Comparison of ENCODE assay signal across 9 cellular contexts in genomic region chr7:44122529-44122928, GRCh38. TPM values are rescaled to one million over a fixed set of nuclear protein-coding genes. Genes with fewer than 3 reads are reported as not detected.
DNase-seq lines count a peak whose midpoint lies in the region; ATAC-seq and TF ChIP-seq lines count a peak whose summit lies in the region.
"Had no signal": no experiment of that assay in that cellular context is flagged by ENCODE, and none has a peak within 500 bp of the region (broad histone marks: within the 10 kb centered on the region; RNA-seq: fewer than 3 reads in every experiment).

No MANE protein-coding gene starts in this region.

- no peaks in the 10 kb centered on the region for H3K9me3 Mint-ChIP-seq in activated CD8-positive, alpha-beta memory T cell treated with anti-CD3 and anti-CD28 coated beads, Interleukin-2, amount 10 ng/mL, durations not matched to agents 7 days and 5 days (ENCODE audit: low read depth)
- no peaks in the 10 kb centered on the region for H3K9me3 Mint-ChIP-seq in activated naive CD8-positive, alpha-beta T cell (ENCODE audit: low read depth)

- peak overlapping the region; percentile 79 for H3K4me3 Mint-ChIP-seq in activated CD8-positive, alpha-beta memory T cell treated with anti-CD3 and anti-CD28 coated beads, Interleukin-2, amount 10 ng/mL, durations not matched to agents 7 days and 5 days
- peak overlapping the region; percentile 94 for H3K4me3 Mint-ChIP-seq in activated naive CD8-positive, alpha-beta T cell

- H3K9me3 ChIP-seq in thymus (ENCODE audit: control insufficient read depth), result no peaks in the 10 kb centered on the region

- peak overlapping the region; percentile 61 for H3K27ac Mint-ChIP-seq in activated CD8-positive, alpha-beta memory T cell treated with anti-CD3 and anti-CD28 coated beads, Interleukin-2, amount 10 ng/mL, durations not matched to agents 7 days and 5 days
- H3K27ac Mint-ChIP-seq in activated naive CD8-positive, alpha-beta T cell, result peak overlapping the region; percentile 90

- 63% methylated on average over 1 of the region's 1 CpG for WGBS in thymus

- CTCF ChIA-PET in activated CD8-positive, alpha-beta memory T cell treated with anti-CD3 and anti-CD28 coated beads, Interleukin-2, amount 10 ng/mL, durations not matched to agents 7 days and 5 days (lab: Charles Lee), result interaction anchor here (0.9 to 1.3 kb wide), 6 partner anchors 8 to 443 kb away, joined by 3 to 4 read pairs (median 4); no protein-coding TSS in a partner anchor

- H3K27me3 Mint-ChIP-seq in activated CD8-positive, alpha-beta memory T cell treated with anti-CD3 and anti-CD28 coated beads, Interleukin-2, amount 10 ng/mL, durations not matched to agents 7 days and 5 days, result peaks cover 15% of the 10 kb centered on the region
- no peaks in the 10 kb centered on the region for H3K27me3 Mint-ChIP-seq in activated naive CD8-positive, alpha-beta T cell

- no peak for TF ChIP-seq CTCF in kidney epithelial cell (IDR thresholded peaks at IDR 0.05; ENCODE audit: insufficient read depth, low read length, poor library complexity, severe bottlenecking)

- no peak for DNase-seq in activated CD8-positive, alpha-beta memory T cell treated with anti-CD3 and anti-CD28 coated beads, Interleukin-2, amount 10 ng/mL, durations not matched to agents 7 days and 5 days
- DNase-seq in activated CD8-positive, alpha-beta memory T cell treated with anti-CD3 and anti-CD28 coated beads, Interleukin-2, amount 50 U/mL, for 4 hours, result no peak
- DNase-seq in kidney epithelial cell (ENCODE audit: low read depth) (no peak), SHP77 treated with DMSO at 0.1 percent for 48 hours (lab: John Stamatoyannopoulos, UW) (no peak)
- no peak for DNase-seq in stimulated activated CD4-positive, alpha-beta T cell treated with anti-CD3 and anti-CD28 coated beads, Interleukin-1b, Interleukin-23, amount 100 ng/mL, for 48 hours
- DNase-seq in stimulated activated CD4-positive, alpha-beta T cell treated with anti-CD3 and anti-CD28 coated beads, Interleukin-15, amount 100 ng/mL, for 24 hours, result no peak

- H3K27me3 ChIP-seq in kidney epithelial cell (ENCODE audit: control insufficient read depth, insufficient read depth, low read length) (no peaks in the 10 kb centered on the region), thymus (ENCODE audit: control insufficient read depth, insufficient read depth) (no peaks in the 10 kb centered on the region)

- H3K27ac ChIP-seq in thymus (ENCODE audit: low read depth), result no peak overlapping the region

- H3K4me3 ChIP-seq in kidney epithelial cell (ENCODE audit: low read depth, low read length) (peak overlapping the region; percentile 60), thymus (ENCODE audit: low read length) (peak overlapping the region; percentile 85)

- H3K36me3 ChIP-seq in kidney epithelial cell (ENCODE audit: control insufficient read depth, insufficient read depth, low read length) (no peaks in the 10 kb centered on the region), thymus (ENCODE audit: control insufficient read depth, insufficient read depth) (peaks cover 11% of the 10 kb centered on the region)

- peaks cover 8% of the 10 kb centered on the region for H3K4me1 ChIP-seq in thymus (ENCODE audit: control insufficient read depth, insufficient read depth, low read length)

- H3K36me3 Mint-ChIP-seq in activated CD8-positive, alpha-beta memory T cell treated with anti-CD3 and anti-CD28 coated beads, Interleukin-2, amount 10 ng/mL, durations not matched to agents 7 days and 5 days, result peaks cover 23% of the 10 kb centered on the region
- peaks cover 5% of the 10 kb centered on the region for H3K36me3 Mint-ChIP-seq in activated naive CD8-positive, alpha-beta T cell

- peaks cover 39% of the 10 kb centered on the region for H3K4me1 Mint-ChIP-seq in activated CD8-positive, alpha-beta memory T cell treated with anti-CD3 and anti-CD28 coated beads, Interleukin-2, amount 10 ng/mL, durations not matched to agents 7 days and 5 days
- peaks cover 33% of the 10 kb centered on the region for H3K4me1 Mint-ChIP-seq in activated naive CD8-positive, alpha-beta T cell (ENCODE audit: low read depth)

- no peak for ATAC-seq in activated CD8-positive, alpha-beta memory T cell treated with anti-CD3 and anti-CD28 coated beads, Interleukin-2, amount 10 ng/mL, durations not matched to agents 7 days and 5 days

RNA-seq across cellular contexts. Expression of gene POLD2, which starts 0.8 kb away (rescaled TPM):
- 100 to 1,000 TPM; 130 to 158 TPM for total RNA-seq in activated CD8-positive, alpha-beta memory T cell treated with anti-CD3 and anti-CD28 coated beads, Interleukin-2, amount 10 ng/mL, durations not matched to agents 7 days and 5 days
- 72.8 and 73.0 TPM in 2 replicates for total RNA-seq in kidney epithelial cell
- 44.0 TPM for polyA plus RNA-seq in thymus

RNA-seq across cellular contexts. Expression of gene AEBP1, which starts 18.4 kb away (rescaled TPM):
- 1 to 10 TPM; 4.0 to 6.6 TPM for total RNA-seq in activated CD8-positive, alpha-beta memory T cell treated with anti-CD3 and anti-CD28 coated beads, Interleukin-2, amount 10 ng/mL, durations not matched to agents 7 days and 5 days
- total RNA-seq in kidney epithelial cell, result 81.1 and 82.8 TPM in 2 replicates
- polyA plus RNA-seq in thymus, result 126 TPM
- total RNA-seq: Daoy had no signal

RNA-seq across cellular contexts. Expression of gene MYL7, which starts 18.6 kb away (rescaled TPM):
- total RNA-seq in activated CD8-positive, alpha-beta memory T cell treated with anti-CD3 and anti-CD28 coated beads, Interleukin-2, amount 10 ng/mL, durations not matched to agents 7 days and 5 days, result not detected
- 1.2 and 3.0 TPM in 2 replicates for total RNA-seq in kidney epithelial cell
- polyA plus RNA-seq in thymus, result 0.73 TPM
- total RNA-seq: Daoy had no signal

RNA-seq across cellular contexts. Expression of gene POLM, which starts 40.2 kb away (rescaled TPM):
- total RNA-seq in activated CD8-positive, alpha-beta memory T cell treated with anti-CD3 and anti-CD28 coated beads, Interleukin-2, amount 10 ng/mL, durations not matched to agents 7 days and 5 days, result 10 to 100 TPM; 41.8 to 41.9 TPM
- 19.8 and 22.1 TPM in 2 replicates for total RNA-seq in kidney epithelial cell
- 38.6 TPM for polyA plus RNA-seq in thymus

RNA-seq across cellular contexts. Expression of gene PGAM2, which starts 57.2 kb away (rescaled TPM):
- total RNA-seq in activated CD8-positive, alpha-beta memory T cell treated with anti-CD3 and anti-CD28 coated beads, Interleukin-2, amount 10 ng/mL, durations not matched to agents 7 days and 5 days, result under 1 TPM in 1 of 2 experiments, not detected in 1; 0.58 TPM
- not detected in 2 replicates for total RNA-seq in kidney epithelial cell
- polyA plus RNA-seq in thymus, result 5.7 TPM
- total RNA-seq: Daoy had no signal

Comparison
In these comparisons a context has a peak if more than half of its experiments do, and no peak if none do; other contexts are left out.
1. RNA of gene AEBP1, which starts 18.4 kb away (total RNA-seq): 81.1 to 82.8 TPM in kidney epithelial cell; 4.0 to 6.6 TPM in activated CD8-positive, alpha-beta memory T cell treated with anti-CD3 and anti-CD28 coated beads, Interleukin-2, amount 10 ng/mL, durations not matched to agents 7 days and 5 days; every median in the first group is over 10 times any median in the second.